ENCODE assay signal across 8 cellular contexts in genomic region chr18:741931-742512, GRCh38. TPM values are rescaled to one million over a fixed set of nuclear protein-coding genes. Genes with fewer than 3 reads are reported as not detected.
DNase-seq lines count a peak whose midpoint lies in the region; ATAC-seq and TF ChIP-seq lines count a peak whose summit lies in the region.

No MANE protein-coding gene starts in this region.

- peak; percentile 70; the same call in 1 of the 2 replicates for TF ChIP-seq CTCF in Panc1 (IDR thresholded peaks at IDR 0.05)

- H4K8ac ChIP-seq in mesendoderm (ENCODE audit: low read depth, low read length): no peak overlapping the region

- no peak overlapping the region for H3K56ac ChIP-seq in mesendoderm (ENCODE audit: low read length)

- intact Hi-C loops in Panc1 (cut with micrococcal nuclease; ENCODE audit: unreplicated experiment): loop anchor here (1.0 kb wide), 1 partner anchor 89 kb away; no protein-coding TSS in a partner anchor

- H3K79me1 ChIP-seq in mesendoderm (ENCODE audit: low read length): no peaks in the 10 kb centered on the region

- no peak overlapping the region for H3K4me3 ChIP-seq in Panc1 (ENCODE audit: low read depth in 2 of 2, low read length in 2 of 2)
- H3K4me3 ChIP-seq in mesendoderm (ENCODE audit: low read length): no peak overlapping the region

- H3K23ac ChIP-seq in mesendoderm (ENCODE audit: low read length): no peak overlapping the region

- no peaks in the 10 kb centered on the region for H3K4me1 ChIP-seq in Panc1 (ENCODE audit: control insufficient read depth, insufficient read depth, low read length)
- no peaks in the 10 kb centered on the region for H3K4me1 ChIP-seq in mesendoderm (ENCODE audit: control insufficient read depth, low read depth, low read length)

- POLR2A ChIA-PET in Panc1 (lab: Charles Lee): no interaction called here

- ATAC-seq in GM21367 (IDR thresholded peaks at IDR 0.05; ENCODE audit: unreplicated experiment) (peak; percentile 81), Panc1 (peak; percentile 87)
- peak; percentile 86 for ATAC-seq in effector memory CD8-positive, alpha-beta T cell (replicated peaks)

- in situ Hi-C loops in Panc1 (cut with HindIII; ENCODE audit: low pct_unique_long_range_greater_than_20kb, low sequenced_read_pairs): no loop called here

- H2BK5ac ChIP-seq in mesendoderm (ENCODE audit: low read length): no peak overlapping the region

- no peak overlapping the region for H2BK15ac ChIP-seq in mesendoderm (replicated peaks; ENCODE audit: low read depth)

- H3K4me1 Mint-ChIP-seq in effector memory CD8-positive, alpha-beta T cell (ENCODE audit: low read depth in 2 of 2): no peaks in the 10 kb centered on the region

- no peak overlapping the region for H3K4me2 ChIP-seq in mesendoderm (ENCODE audit: low read length)

- no peak overlapping the region for H2BK120ac ChIP-seq in mesendoderm (ENCODE audit: low read depth, low read length)

- H3K27me3 Mint-ChIP-seq in effector memory CD8-positive, alpha-beta T cell: no peaks in the 10 kb centered on the region

- H4K5ac ChIP-seq in mesendoderm (ENCODE audit: low read length): no peak overlapping the region

- no peaks in the 10 kb centered on the region for H3K9me3 Mint-ChIP-seq in effector memory CD8-positive, alpha-beta T cell

- no peak overlapping the region for H3K4ac ChIP-seq in mesendoderm (ENCODE audit: low read depth, low read length)

- H3K4me3 Mint-ChIP-seq in effector memory CD8-positive, alpha-beta T cell: no peak overlapping the region

- peaks cover 52% of the 10 kb centered on the region for H3K36me3 Mint-ChIP-seq in effector memory CD8-positive, alpha-beta T cell (ENCODE audit: insufficient read depth)

- H3K9me3 ChIP-seq in Panc1 (ENCODE audit: control insufficient read depth, insufficient read depth, low read depth, low read length): no peaks in the 10 kb centered on the region

- no peak overlapping the region for H3K27ac ChIP-seq in Panc1 (ENCODE audit: low read length)
- H3K27ac ChIP-seq in mesendoderm (ENCODE audit: low read depth, low read length): no peak overlapping the region

- CTCF ChIA-PET in Panc1 (lab: Charles Lee): no interaction called here

- H3K36me3 ChIP-seq in Panc1 (ENCODE audit: control insufficient read depth, insufficient read depth, low read length): peaks cover 20% of the 10 kb centered on the region
- no peaks in the 10 kb centered on the region for H3K36me3 ChIP-seq in mesendoderm (ENCODE audit: control insufficient read depth, insufficient read depth, low read length)

- H3K9ac ChIP-seq in mesendoderm (ENCODE audit: low read length): no peak overlapping the region

- no peak overlapping the region for H3K18ac ChIP-seq in mesendoderm (ENCODE audit: low read length)

- BruUV-seq in Panc1 (replicated peaks; lab: Mats Ljungman, UMichigan): no TSS peak

- H3K79me2 ChIP-seq in mesendoderm (ENCODE audit: control insufficient read depth, insufficient read depth, low read length): no peaks in the 10 kb centered on the region

- peak; percentile 57 for DNase-seq in EH (ENCODE audit: low read depth)
- DNase-seq in HS-5 (ENCODE audit: low read depth): peak; percentile 10
- peak; percentile 18 for DNase-seq in Panc1 (ENCODE audit: low read depth, low spot score)
- DNase-seq in effector memory CD8-positive, alpha-beta T cell: peak in 2 of 3 experiments; percentile 3 to 10
- DNase-seq in mesendoderm: peak; percentile 58
- no peak for DNase-seq in middle frontal gyrus (ENCODE audit: extremely low spot score, low spot score)
- no peak for DNase-seq in activated naive CD4-positive, alpha-beta T cell treated with anti-CD3 and anti-CD28 coated beads, Interleukin-2, amount 50 U/mL, for 16 hours

- peak overlapping the region in 1 of 2 donors; percentile 16 for H3K27ac Mint-ChIP-seq in effector memory CD8-positive, alpha-beta T cell

- H2AK5ac ChIP-seq in mesendoderm (ENCODE audit: low read length): no peak overlapping the region

- H3K27me3 ChIP-seq in Panc1 (ENCODE audit: control insufficient read depth, insufficient read depth, low read length) (no peaks in the 10 kb centered on the region), mesendoderm (ENCODE audit: insufficient read depth, low read length, poor library complexity) (no peaks in the 10 kb centered on the region)

RNA-seq across cellular contexts. Expression of gene ENOSF1, which starts 29.6 kb away (rescaled TPM):
- total RNA-seq in Panc1 (2021; ENCODE audit: unreplicated experiment): 53.7 TPM
- 61.8 TPM for polyA plus RNA-seq in Panc1 (2012; ENCODE audit: insufficient read length)
- 19.5 TPM for polyA plus RNA-seq in mesendoderm (2013, experiment 1 of 2)
- polyA plus RNA-seq in mesendoderm (2013, experiment 2 of 2): 18.9 TPM

Comparison
In these comparisons a context has a peak if more than half of its experiments do, and no peak if none do; other contexts are left out.
1. DNase-seq: peak in EH (single experiment), HS-5 (single experiment), Panc1 (single experiment), effector memory CD8-positive, alpha-beta T cell (2 of 3) and mesendoderm (single experiment); none in middle frontal gyrus (single experiment) and activated naive CD4-positive, alpha-beta T cell treated with anti-CD3 and anti-CD28 coated beads, Interleukin-2, amount 50 U/mL, for 16 hours (single experiment).
2. Peak in every context shown above with its lines, with median percentiles within 50 percentile points of each other: ATAC-seq.